10 cellular contexts compared by ENCODE assay signal in genomic region chr7:87155788-87156187, GRCh38. TPM values are rescaled to one million over a fixed set of nuclear protein-coding genes. Genes with fewer than 3 reads are reported as not detected.
DNase-seq lines count a peak whose midpoint lies in the region; ATAC-seq, FAIRE-seq and TF ChIP-seq lines count a peak whose summit lies in the region.
"Had no signal": no experiment of that assay in that cellular context is flagged by ENCODE, and none has a peak within 500 bp of the region (broad histone marks: within the 10 kb centered on the region; RNA-seq: fewer than 3 reads in every experiment).

No MANE protein-coding gene starts in this region.

- DNase-seq in GM06990 (ENCODE audit: extremely low read depth, insufficient read length) (no peak), esophagus muscularis mucosa (ENCODE audit: extremely low spot score) (no peak), osteoblast (ENCODE audit: insufficient read length, low spot score, missing footprints) (no peak), urothelium cell line (ENCODE audit: low spot score) (no peak), NK-92 (lab: John Stamatoyannopoulos, UW; ENCODE audit: unreplicated experiment) (no peak)
- DNase-seq: activated naive CD4-positive, alpha-beta T cell; posterior cingulate gyrus had no signal

- peak overlapping the region; percentile 12; the same call in 1 of the 2 replicates for H3K9ac ChIP-seq in OCI-LY1 (ENCODE audit: low read length)

- H3K9me3 ChIP-seq in OCI-LY1 (ENCODE audit: low read length): no peaks in the 10 kb centered on the region
- H3K9me3 ChIP-seq in esophagus muscularis mucosa: no peaks in the 10 kb centered on the region
- no peaks in the 10 kb centered on the region for H3K9me3 ChIP-seq in osteoblast (ENCODE audit: low read depth, low read length)

- TF ChIP-seq POLR2A in esophagus muscularis mucosa (IDR thresholded peaks at IDR 0.05; ENCODE audit: low read depth): no peak

- H4K20me1 ChIP-seq in OCI-LY1 (ENCODE audit: insufficient read depth, low read length) (peaks cover 7% of the 10 kb centered on the region; the same call in 1 of the 2 replicates), osteoblast (ENCODE audit: insufficient read depth, low read length) (peaks cover 27% of the 10 kb centered on the region)

- H3K4me3 ChIP-seq in GM06990 (replicated peaks; ENCODE audit: low read depth, low read length) (peak overlapping the region; percentile 87), OCI-LY1 (ENCODE audit: low read depth, low read length, poor library complexity, severe bottlenecking) (peak overlapping the region; percentile 84), esophagus muscularis mucosa (peak overlapping the region; percentile 1 to 80 (median 10)), osteoblast (ENCODE audit: insufficient read depth, low read length) (no peak overlapping the region)

- TF ChIP-seq EP300 in esophagus muscularis mucosa (IDR thresholded peaks at IDR 0.05): no peak

- peaks cover 82% of the 10 kb centered on the region for H3K79me2 ChIP-seq in OCI-LY1 (ENCODE audit: insufficient read depth, low read length)
- H3K79me2 ChIP-seq in osteoblast (ENCODE audit: insufficient read depth, low read length): peaks cover 78% of the 10 kb centered on the region

- no peak for TF ChIP-seq CTCF in GM06990 (IDR thresholded peaks at IDR 0.05; ENCODE audit: insufficient read depth, low read length, poor library complexity, severe bottlenecking)
- TF ChIP-seq CTCF in OCI-LY1 (IDR thresholded peaks at IDR 0.05; ENCODE audit: low read length): no peak
- no peak for TF ChIP-seq CTCF in esophagus muscularis mucosa (IDR thresholded peaks at IDR 0.05)
- TF ChIP-seq CTCF in osteoblast (IDR thresholded peaks at IDR 0.05; ENCODE audit: extremely low read depth, low read depth, low read length): no peak

- H2AFZ ChIP-seq in OCI-LY1 (ENCODE audit: low read length) (no peak overlapping the region), osteoblast (ENCODE audit: low read length) (no peak overlapping the region)

- H3K9me2 ChIP-seq in OCI-LY1 (ENCODE audit: low read depth, low read length): no peaks in the 10 kb centered on the region

- 49% methylated on average over 3 of the region's 3 CpGs for WGBS in esophagus muscularis mucosa

- no peaks in the 10 kb centered on the region for H3K27me3 ChIP-seq in GM06990 (replicated peaks; ENCODE audit: control insufficient read depth, insufficient read depth, low read length)
- no peaks in the 10 kb centered on the region for H3K27me3 ChIP-seq in OCI-LY1 (ENCODE audit: insufficient read depth, low read length)
- no peaks in the 10 kb centered on the region for H3K27me3 ChIP-seq in esophagus muscularis mucosa
- no peaks in the 10 kb centered on the region for H3K27me3 ChIP-seq in osteoblast (ENCODE audit: insufficient read depth, low read length)

- intact Hi-C loops in esophagus muscularis mucosa (cut with DNase I): loop anchor here (10.0 kb wide), 1 partner anchor 189 kb away; the partner anchor contains the start of gene CROT

- peak overlapping the region; percentile 80 for H3K4me2 ChIP-seq in OCI-LY1 (ENCODE audit: low read length)
- H3K4me2 ChIP-seq in osteoblast (ENCODE audit: insufficient read depth, low read length): peak overlapping the region; percentile 94

- ATAC-seq in HG02981 (IDR thresholded peaks at IDR 0.05; ENCODE audit: unreplicated experiment) (no peak), GM21367 (IDR thresholded peaks at IDR 0.05; ENCODE audit: unreplicated experiment) (no peak)

- H3K36me3 ChIP-seq in GM06990 (ENCODE audit: control insufficient read depth, insufficient read depth, low read length): no peaks in the 10 kb centered on the region
- H3K36me3 ChIP-seq in OCI-LY1 (ENCODE audit: insufficient read depth, low read length): peaks cover 61% of the 10 kb centered on the region
- H3K36me3 ChIP-seq in esophagus muscularis mucosa: no peaks in the 10 kb centered on the region
- no peaks in the 10 kb centered on the region for H3K36me3 ChIP-seq in osteoblast (ENCODE audit: insufficient read depth, low read length)

- peaks cover 75% of the 10 kb centered on the region for H3K4me1 ChIP-seq in OCI-LY1 (ENCODE audit: insufficient read depth, low read length, severe bottlenecking)
- H3K4me1 ChIP-seq in esophagus muscularis mucosa: peaks cover 41 to 72% (median 64%) of the 10 kb centered on the region in 4 donors
- H3K4me1 ChIP-seq in osteoblast (ENCODE audit: insufficient read depth, low read length): peaks cover 42% of the 10 kb centered on the region

- FAIRE-seq in urothelium cell line (lab: Jason Lieb, UNC): no peak

- H3F3A ChIP-seq in OCI-LY1 (ENCODE audit: insufficient read depth, low read length): 0 out of 2 replicates have a peak, but pooled peaks cover 3% of the 10 kb centered on the region

- peak overlapping the region; percentile 13 for H3K27ac ChIP-seq in OCI-LY1 (ENCODE audit: low read depth, low read length, poor library complexity, severe bottlenecking)
- H3K27ac ChIP-seq in esophagus muscularis mucosa (replicated peaks in 1 of 4): peak overlapping the region; percentile 16 to 97 (median 66)
- H3K27ac ChIP-seq in osteoblast (ENCODE audit: low read depth, low read length): peak overlapping the region; percentile 44

RNA-seq across cellular contexts. Expression of gene DMTF1, which starts 3.5 kb away (rescaled TPM):
- total RNA-seq in esophagus muscularis mucosa: 10 to 100 TPM; 31.4 to 60.6 (median 40.5) TPM
- total RNA-seq in osteoblast: 70.6 and 77.5 TPM in 2 replicates

Comparison
In these comparisons a context has a peak if more than half of its experiments do, and no peak if none do; other contexts are left out.
1. H3K27ac ChIP-seq: peak in every context shown above with its lines; median percentile 66 in esophagus muscularis mucosa; 44 in osteoblast; 13 in OCI-LY1.